30 cellular contexts compared by ENCODE assay signal in genomic region chr6:158249437-158249836, GRCh38.
"Had no signal": no experiment of that assay in that cellular context is flagged by ENCODE, and none has a peak within 500 bp of the region (broad histone marks: within the 10 kb centered on the region; RNA-seq: fewer than 3 reads in every experiment).

No MANE protein-coding gene starts in this region.

- H3K27me3 ChIP-seq: SJCRH30 had no signal

- ATAC-seq: Panc1, Right ventricle myocardium inferior, SK-N-SH treated with all-trans-retinoic acid at 6 μM for 48 hours, T-cell had no signal

- H3K4me3 ChIP-seq: PC-9, SJCRH30, SK-N-MC had no signal

- H3K27ac ChIP-seq: KMS-11, PC-9, RWPE1, SJCRH30, SK-N-MC had no signal

- DNase-seq: Karpas-422, MM.1S, MV-4-11, NCI-H1092, NCI-H1105, NCI-H1417 treated with DMSO at 0.1 percent for 48 hours, NCI-H1436 treated with DMSO at 0.1 percent for 48 hours, NCI-H1694 treated with DMSO at 0.1 percent for 48 hours, NCI-H187 treated with DMSO at 0.1 percent for 48 hours, NCI-H2029, NCI-H2081, NCI-H2171 treated with DMSO at 0.1 percent for 48 hours, NCI-H2227 treated with DMSO at 0.1 percent for 48 hours, NCI-H345, NCI-H510A treated with DMSO at 0.1 percent for 48 hours, NCI-H524 treated with DMSO at 0.1 percent for 48 hours, NCI-H526 treated with DMSO at 0.1 percent for 48 hours, NCI-H774, PC-9, SHP77, SIG-M5, SJCRH30, T-cell had no signal

- FAIRE-seq: RCC 7860 had no signal

- H3K4me1 ChIP-seq: SJCRH30 had no signal
